ENCODE assay signal across 9 cellular contexts in genomic region chr14:63770187-63770807, GRCh38. TPM values are rescaled to one million over a fixed set of nuclear protein-coding genes. Genes with fewer than 3 reads are reported as not detected.
DNase-seq lines count a peak whose midpoint lies in the region; ATAC-seq and TF ChIP-seq lines count a peak whose summit lies in the region.
"Had no signal": no experiment of that assay in that cellular context is flagged by ENCODE, and none has a peak within 500 bp of the region (broad histone marks: within the 10 kb centered on the region; RNA-seq: fewer than 3 reads in every experiment).

No MANE protein-coding gene starts in this region.

- peak; percentile 62 to 71 for TF ChIP-seq CTCF in fibroblast of lung (conservative IDR thresholded peaks at IDR 0.05 in 1 of 2, IDR thresholded peaks at IDR 0.05 in 1 of 2; ENCODE audit: low read depth in 1 of 2, low read length in 2 of 2)
- peak; percentile 73 for TF ChIP-seq CTCF in osteocyte (IDR thresholded peaks at IDR 0.05)

- H3K4me1 Mint-ChIP-seq in activated CD8-positive, alpha-beta T cell treated with anti-CD3 and anti-CD28 coated beads, Interleukin-2, amount 10 ng/mL, durations not matched to agents 7 days and 5 days (ENCODE audit: low read depth), result peaks cover 13% of the 10 kb centered on the region
- no peaks in the 10 kb centered on the region for H3K4me1 Mint-ChIP-seq in osteocyte (ENCODE audit: unreplicated experiment)

- DNase-seq in COLO668 (lab: John Stamatoyannopoulos, UW; ENCODE audit: unreplicated experiment) (peak; percentile 13), NCI-H345 (lab: John Stamatoyannopoulos, UW) (peak; percentile 2), fibroblast of lung (ENCODE audit: low read depth in 2 of 2) (peak; percentile 41 to 71), osteocyte (ENCODE audit: extremely low spot score, unreplicated experiment) (no peak), aorta (no peak)
- peak; percentile 75 for DNase-seq in activated CD8-positive, alpha-beta T cell treated with anti-CD3 and anti-CD28 coated beads, Interleukin-2, amount 10 ng/mL, durations not matched to agents 7 days and 5 days

- no peak overlapping the region for H3K4me2 ChIP-seq in fibroblast of lung (ENCODE audit: extremely low read depth, insufficient read depth, low read length)

- no peaks in the 10 kb centered on the region for H3K27me3 ChIP-seq in fibroblast of lung (ENCODE audit: control insufficient read depth, insufficient read depth, low read length)
- no peaks in the 10 kb centered on the region for H3K27me3 ChIP-seq in aorta (ENCODE audit: control insufficient read depth in 1 of 2, insufficient read depth in 2 of 2, low read length in 1 of 2)

- intact Hi-C loops in aorta (cut with DNase I), result no loop called here

- WGBS in aorta, 2 donors, result 55 to 56% methylated on average over 3 of the region's 3 CpGs

- H3K27ac ChIP-seq in fibroblast of lung (ENCODE audit: insufficient read depth, low read length) (no peak overlapping the region), aorta (ENCODE audit: low read depth in 1 of 2, low read length in 2 of 2) (no peak overlapping the region)

- no peaks in the 10 kb centered on the region for H3K36me3 Mint-ChIP-seq in activated CD8-positive, alpha-beta T cell treated with anti-CD3 and anti-CD28 coated beads, Interleukin-2, amount 10 ng/mL, durations not matched to agents 7 days and 5 days (ENCODE audit: low read depth)
- H3K36me3 Mint-ChIP-seq in osteocyte (ENCODE audit: unreplicated experiment), result no peaks in the 10 kb centered on the region

- H3K4me1 ChIP-seq in fibroblast of lung (ENCODE audit: control insufficient read depth, extremely low read depth, insufficient read depth, low read length), result no peaks in the 10 kb centered on the region
- H3K4me1 ChIP-seq in aorta (ENCODE audit: control insufficient read depth in 1 of 2, insufficient read depth in 2 of 2, low read length in 2 of 2), result no peaks in the 10 kb centered on the region

- H3K27me3 Mint-ChIP-seq in activated CD8-positive, alpha-beta T cell treated with anti-CD3 and anti-CD28 coated beads, Interleukin-2, amount 10 ng/mL, durations not matched to agents 7 days and 5 days (ENCODE audit: low read depth), result no peaks in the 10 kb centered on the region
- peaks cover 4% of the 10 kb centered on the region for H3K27me3 Mint-ChIP-seq in osteocyte (ENCODE audit: unreplicated experiment)

- H3K27ac Mint-ChIP-seq in activated CD8-positive, alpha-beta T cell treated with anti-CD3 and anti-CD28 coated beads, Interleukin-2, amount 10 ng/mL, durations not matched to agents 7 days and 5 days, result peak overlapping the region; percentile 6
- no peak overlapping the region for H3K27ac Mint-ChIP-seq in osteocyte (ENCODE audit: unreplicated experiment)
- H3K27ac Mint-ChIP-seq: T-helper 1 cell treated with Interleukin-12 subunit alpha and Interleukin-12 subunit beta and Interleukin-4 antibody, amounts not matched to agents 30 μg/mL and 1 μg/mL, for 36 hours had no signal

- no peaks in the 10 kb centered on the region for H3K9me3 Mint-ChIP-seq in activated CD8-positive, alpha-beta T cell treated with anti-CD3 and anti-CD28 coated beads, Interleukin-2, amount 10 ng/mL, durations not matched to agents 7 days and 5 days (ENCODE audit: insufficient read depth)
- no peaks in the 10 kb centered on the region for H3K9me3 Mint-ChIP-seq in osteocyte (ENCODE audit: unreplicated experiment)
- H3K9me3 Mint-ChIP-seq: T-helper 1 cell treated with Interleukin-12 subunit alpha and Interleukin-12 subunit beta and Interleukin-4 antibody, amounts not matched to agents 30 μg/mL and 1 μg/mL, for 36 hours had no signal

- no peak overlapping the region for H3K4me3 Mint-ChIP-seq in activated CD8-positive, alpha-beta T cell treated with anti-CD3 and anti-CD28 coated beads, Interleukin-2, amount 10 ng/mL, durations not matched to agents 7 days and 5 days
- H3K4me3 Mint-ChIP-seq in osteocyte (ENCODE audit: unreplicated experiment), result no peak overlapping the region
- H3K4me3 Mint-ChIP-seq: T-helper 1 cell treated with Interleukin-12 subunit alpha and Interleukin-12 subunit beta and Interleukin-4 antibody, amounts not matched to agents 30 μg/mL and 1 μg/mL, for 36 hours had no signal

- POLR2A ChIA-PET in activated CD8-positive, alpha-beta T cell treated with anti-CD3 and anti-CD28 coated beads, Interleukin-2, amount 10 ng/mL, durations not matched to agents 7 days and 5 days (lab: Charles Lee), result interaction anchor here (0.6 to 1.1 kb wide), 2 partner anchors 43 to 344 kb away, joined by 3 to 5 read pairs; partner anchors contain the start of gene SGPP1

- H3K79me2 ChIP-seq in fibroblast of lung (ENCODE audit: control insufficient read depth, insufficient read depth, low read length), result no peaks in the 10 kb centered on the region

- H3K9ac ChIP-seq in fibroblast of lung (ENCODE audit: insufficient read depth, low read length), result no peak overlapping the region

- no peak overlapping the region for H3K4me3 ChIP-seq in fibroblast of lung (replicated peaks in 1 of 4; ENCODE audit: control extremely low read depth in 1 of 4, insufficient read depth in 1 of 4, low read depth in 3 of 4, low read length in 4 of 4)
- no peak overlapping the region for H3K4me3 ChIP-seq in aorta (ENCODE audit: low read length in 2 of 2)

- H2AFZ ChIP-seq in fibroblast of lung (ENCODE audit: low read length), result no peak overlapping the region

- no peaks in the 10 kb centered on the region for H3K9me3 ChIP-seq in fibroblast of lung (ENCODE audit: control insufficient read depth, insufficient read depth, low read depth, low read length)
- H3K9me3 ChIP-seq in aorta (ENCODE audit: control insufficient read depth, low read length), result peaks cover 1% of the 10 kb centered on the region

- ATAC-seq in GM21423 (IDR thresholded peaks at IDR 0.05; ENCODE audit: unreplicated experiment) (peak; percentile 62), HG03139 (IDR thresholded peaks at IDR 0.05; ENCODE audit: unreplicated experiment) (no peak), aorta (ENCODE audit: low FRiP score) (no peak)
- ATAC-seq in activated CD8-positive, alpha-beta T cell treated with anti-CD3 and anti-CD28 coated beads, Interleukin-2, amount 10 ng/mL, durations not matched to agents 7 days and 5 days, result peak; percentile 92

- CTCF ChIA-PET in activated CD8-positive, alpha-beta T cell treated with anti-CD3 and anti-CD28 coated beads, Interleukin-2, amount 10 ng/mL, durations not matched to agents 7 days and 5 days (lab: Charles Lee), result interaction anchor here (0.7 to 3.8 kb wide), 29 partner anchors 9 to 618 kb away, joined by 3 to 44 read pairs (median 4); partner anchors contain the start of genes MTHFD1, PPP2R5E, SGPP1 and WDR89

- H3K36me3 ChIP-seq in fibroblast of lung (ENCODE audit: control insufficient read depth, insufficient read depth, low read length) (no peaks in the 10 kb centered on the region), aorta (ENCODE audit: control insufficient read depth in 1 of 2, insufficient read depth in 2 of 2, low read length in 1 of 2) (no peaks in the 10 kb centered on the region)

- no peaks in the 10 kb centered on the region for H4K20me1 ChIP-seq in fibroblast of lung (ENCODE audit: control insufficient read depth, extremely low read depth, insufficient read depth, low read length)

RNA-seq across cellular contexts. Expression of gene SGPP1, which starts 42.4 kb away (rescaled TPM):
- total RNA-seq in activated CD8-positive, alpha-beta T cell treated with anti-CD3 and anti-CD28 coated beads, Interleukin-2, amount 10 ng/mL, durations not matched to agents 7 days and 5 days, result 10 to 100 TPM; 18.2 to 19.9 TPM
- total RNA-seq in fibroblast of lung (24.7 and 42.1 TPM in 2 replicates), osteocyte (19.8 and 21.6 TPM in 2 replicates), aorta (10 to 100 TPM; 14.4 to 17.5 TPM)
- polyA plus RNA-seq in fibroblast of lung (22.5 and 25.8 TPM in 2 replicates), aorta (10 to 100 TPM in 1 of 2 donors, 1 to 10 TPM in 1; 6.1 to 10.5 TPM)
- polyA plus RNA-seq in fibroblast of lung (2012), result 17.5 and 20.0 TPM in 2 replicates
- polyA minus RNA-seq in fibroblast of lung (ENCODE audit: low replicate concordance), result 4.9 and 6.8 TPM in 2 replicates

Comparison
In these comparisons a context has a peak if more than half of its experiments do, and no peak if none do; other contexts are left out.
1. DNase-seq: peak in COLO668 (single experiment), NCI-H345 (single experiment), activated CD8-positive, alpha-beta T cell treated with anti-CD3 and anti-CD28 coated beads, Interleukin-2, amount 10 ng/mL, durations not matched to agents 7 days and 5 days (single experiment) and fibroblast of lung (2 of 2); none in osteocyte (single experiment) and aorta (0 of 2).
2. ATAC-seq: peak in GM21423 (single experiment) and activated CD8-positive, alpha-beta T cell treated with anti-CD3 and anti-CD28 coated beads, Interleukin-2, amount 10 ng/mL, durations not matched to agents 7 days and 5 days (single experiment); none in HG03139 (single experiment) and aorta (single experiment).